8 cellular contexts compared by ENCODE assay signal in genomic region chr17:75205037-75205792, GRCh38. TPM values are rescaled to one million over a fixed set of nuclear protein-coding genes. Genes with fewer than 3 reads are reported as not detected.
DNase-seq lines count a peak whose midpoint lies in the region; ATAC-seq lines count a peak whose summit lies in the region.

Gene NUP85 (plus strand): TSS chr17:75205679. CDS start chr17:75205762, 83 bp downstream.

- DNase-seq in A172 (ENCODE audit: low spot score) (peak; percentile 93), NCI-H446 (lab: John Stamatoyannopoulos, UW) (peak; percentile 97 to 98), iris pigment epithelial cell (ENCODE audit: low read depth) (peak; percentile 91)
- peak; percentile 82 for DNase-seq in activated CD4-positive, CD25-positive, alpha-beta regulatory T cell treated with anti-CD3 and anti-CD28 coated beads, Interleukin-2, amount 50 U/mL, for 16 hours (ENCODE audit: low read depth, low spot score)
- peak; percentile 91 for DNase-seq in central memory CD4-positive, alpha-beta T cell
- DNase-seq in stimulated activated CD4-positive, alpha-beta T cell treated with anti-CD3 and anti-CD28 coated beads, Interleukin-12 subunit alpha, Interleukin-12 subunit beta, amount 100 ng/mL, for 24 hours (ENCODE audit: low read depth in 2 of 2) = peak; percentile 85 to 92

- ATAC-seq in GM18870 (IDR thresholded peaks at IDR 0.05; ENCODE audit: unreplicated experiment) (peak; percentile 57), HG03175 (IDR thresholded peaks at IDR 0.05; ENCODE audit: unreplicated experiment) (peak; percentile 83)

RNA-seq across cellular contexts. Expression of gene NUP85, which starts in this region (rescaled TPM):
- total RNA-seq in A172 (2014; rRNA removed; shearing (Covaris generic)) = 55.6 and 59.1 TPM in 2 replicates

Comparison
In these comparisons a context has a peak if more than half of its experiments do, and no peak if none do; other contexts are left out.
1. Peak in every context shown above with its lines: DNase-seq and ATAC-seq.